In the genomic region with DNA sequence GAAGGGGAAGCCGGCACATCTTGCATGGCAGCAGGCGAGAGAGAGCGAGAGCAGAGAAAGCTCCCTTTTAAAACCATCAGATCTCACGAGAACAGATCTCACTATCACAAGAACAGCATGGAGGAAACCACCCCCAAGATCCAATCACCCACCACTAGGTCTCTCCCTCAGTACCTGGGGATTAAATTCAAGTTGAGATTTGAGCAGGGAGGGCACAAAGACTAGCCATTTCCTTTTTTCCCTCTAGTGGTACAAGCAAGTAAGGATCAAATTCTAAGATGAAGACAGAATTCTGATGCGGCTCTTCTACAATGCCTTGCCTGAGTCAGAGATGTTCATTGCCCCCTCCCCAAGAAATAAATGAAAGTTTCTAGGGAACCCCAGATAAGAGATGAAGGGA, we compare ENCODE assay signal across 10 cellular contexts. TPM values are rescaled to one million over a fixed set of nuclear protein-coding genes. Genes with fewer than 3 reads are reported as not detected.
A peak's percentile ranks its signal among the peaks of the same experiment; 100 is the strongest.
DNase-seq lines count a peak whose midpoint lies in the region; ATAC-seq, FAIRE-seq and TF ChIP-seq lines count a peak whose summit lies in the region.
"Had no signal": no experiment of that assay in that cellular context is flagged by ENCODE, and none has a peak within 500 bp of the region (broad histone marks: within the 10 kb centered on the region; RNA-seq: fewer than 3 reads in every experiment).

No MANE protein-coding gene starts in this region.

- H3K27me3 ChIP-seq in CD4-positive, alpha-beta T cell (ENCODE audit: control insufficient read depth, insufficient read depth, low read length), result no peaks in the 10 kb centered on the region

- FAIRE-seq in GM19239 (lab: Jason Lieb, UNC), result no peak

- H3K9me3 Mint-ChIP-seq in CD4-positive, alpha-beta T cell, result no peaks in the 10 kb centered on the region
- H3K9me3 Mint-ChIP-seq in WTC11, result no peaks in the 10 kb centered on the region

- no peak for DNase-seq in CD4-positive, alpha-beta T cell
- DNase-seq in WTC11 (ENCODE audit: low spot score) (no peak), iPS-NIHi11 (ENCODE audit: low spot score) (peak; percentile 43), DMS79 treated with DMSO at 0.1 percent for 48 hours (lab: John Stamatoyannopoulos, UW) (no peak), omental fat pad (ENCODE audit: low spot score) (no peak), GM19239 (ENCODE audit: insufficient read length, low spot score) (no peak)
- DNase-seq in stimulated activated CD4-positive, alpha-beta T cell treated with anti-CD3 and anti-CD28 coated beads, Interleukin-2, amount 100 ng/mL, for 24 hours, result no peak
- DNase-seq: nucleus accumbens had no signal

- peak; percentile 56 for TF ChIP-seq CTCF in CD4-positive, alpha-beta T cell (IDR thresholded peaks at IDR 0.05)
- TF ChIP-seq CTCF in WTC11 (IDR thresholded peaks at IDR 0.05) (no peak), omental fat pad (IDR thresholded peaks at IDR 0.05) (no peak)

- H3K4me3 Mint-ChIP-seq in CD4-positive, alpha-beta T cell, result no peak overlapping the region
- H3K4me3 Mint-ChIP-seq in WTC11, result no peak overlapping the region
- H3K4me3 Mint-ChIP-seq: T-helper 1 cell treated with Interleukin-12 subunit alpha and Interleukin-12 subunit beta and Interleukin-4 antibody, amounts not matched to agents 30 μg/mL and 1 μg/mL, for 36 hours had no signal

- no peak overlapping the region for H3K27ac Mint-ChIP-seq in CD4-positive, alpha-beta T cell
- H3K27ac Mint-ChIP-seq in WTC11, result no peak overlapping the region
- H3K27ac Mint-ChIP-seq: T-helper 1 cell treated with Interleukin-12 subunit alpha and Interleukin-12 subunit beta and Interleukin-4 antibody, amounts not matched to agents 30 μg/mL and 1 μg/mL, for 36 hours had no signal

- no peaks in the 10 kb centered on the region for H3K9me3 ChIP-seq in CD4-positive, alpha-beta T cell (ENCODE audit: control insufficient read depth, low read length)

- intact Hi-C loops in CD4-positive, alpha-beta T cell (cut with DNase I, micrococcal nuclease), result loop anchor here (5.0 kb wide), 3 partner anchors 34 to 164 kb away; partner anchors contain the start of gene ANKRD44 (in 1 of the 2)

- H3K27ac ChIP-seq in CD4-positive, alpha-beta T cell (ENCODE audit: low read depth, low read length), result no peak overlapping the region

- no peaks in the 10 kb centered on the region for H3K27me3 Mint-ChIP-seq in CD4-positive, alpha-beta T cell
- H3K27me3 Mint-ChIP-seq in WTC11 (ENCODE audit: low read depth), result peaks cover 96% of the 10 kb centered on the region

- no peaks in the 10 kb centered on the region for H3K36me3 Mint-ChIP-seq in CD4-positive, alpha-beta T cell (ENCODE audit: low read depth)
- no peaks in the 10 kb centered on the region for H3K36me3 Mint-ChIP-seq in WTC11

- ATAC-seq in CD4-positive, alpha-beta T cell (ENCODE audit: poor library complexity), result peak; percentile 78
- ATAC-seq in GM18867 (IDR thresholded peaks at IDR 0.05; ENCODE audit: unreplicated experiment) (peak; percentile 53), WTC11 (peak; percentile 89), omental fat pad (ENCODE audit: low FRiP score) (no peak)

- POLR2A ChIA-PET in CD4-positive, alpha-beta T cell (lab: Charles Lee), result no interaction called here
- POLR2A ChIA-PET in WTC11 (lab: Charles Lee), result no interaction called here

- CTCF ChIA-PET in CD4-positive, alpha-beta T cell (lab: Charles Lee), result interaction anchor here (1.9 to 2.1 kb wide), 2 partner anchors 8 to 243 kb away, joined by 4 to 7 read pairs; no protein-coding TSS in a partner anchor
- CTCF ChIA-PET in WTC11 (lab: Charles Lee), result interaction anchor here (1.2 kb wide), 1 partner anchor 46 kb away, joined by 3 read pairs; no protein-coding TSS in a partner anchor

- peaks cover 27% of the 10 kb centered on the region for H3K4me1 Mint-ChIP-seq in CD4-positive, alpha-beta T cell (ENCODE audit: low read depth)
- H3K4me1 Mint-ChIP-seq in WTC11, result peaks cover 5% of the 10 kb centered on the region; the same call in 1 of the 2 replicates

TF ChIP-seq in WTC11, 78 proteins besides CTCF, POLR2A, EP300 and RAD21:
- TF ChIP-seq TCF7 (CRISPR knock-in tag; IDR thresholded peaks at IDR 0.05; ENCODE audit: low read depth) (no peak), ZNF317 (CRISPR knock-in tag; IDR thresholded peaks at IDR 0.05; ENCODE audit: borderline replicate concordance, low read depth) (no peak), E2F5 (CRISPR knock-in tag; IDR thresholded peaks at IDR 0.05) (no peak), ELF4 (CRISPR knock-in tag; IDR thresholded peaks at IDR 0.05; ENCODE audit: low read depth) (no peak), RELA (CRISPR knock-in tag; IDR thresholded peaks at IDR 0.05; ENCODE audit: borderline replicate concordance) (no peak), RORB (CRISPR knock-in tag; IDR thresholded peaks at IDR 0.05) (no peak), PRRX2 (CRISPR knock-in tag; IDR thresholded peaks at IDR 0.05) (no peak), SMAD4 (CRISPR knock-in tag; IDR thresholded peaks at IDR 0.05) (no peak), E2F1 (CRISPR knock-in tag; IDR thresholded peaks at IDR 0.05) (no peak), ZNF425 (CRISPR knock-in tag; conservative IDR thresholded peaks at IDR 0.05) (no peak), GRHL2 (CRISPR knock-in tag; IDR thresholded peaks at IDR 0.05; ENCODE audit: insufficient replicate concordance, severe bottlenecking) (no peak), SOX15 (CRISPR knock-in tag; IDR thresholded peaks at IDR 0.05) (no peak), NR1H2 (CRISPR knock-in tag; IDR thresholded peaks at IDR 0.05) (no peak), OVOL2 (CRISPR knock-in tag; IDR thresholded peaks at IDR 0.05; ENCODE audit: borderline replicate concordance) (no peak), NFYB (CRISPR knock-in tag; conservative IDR thresholded peaks at IDR 0.05; ENCODE audit: low read depth) (no peak)
- TF ChIP-seq, protein P1, sequence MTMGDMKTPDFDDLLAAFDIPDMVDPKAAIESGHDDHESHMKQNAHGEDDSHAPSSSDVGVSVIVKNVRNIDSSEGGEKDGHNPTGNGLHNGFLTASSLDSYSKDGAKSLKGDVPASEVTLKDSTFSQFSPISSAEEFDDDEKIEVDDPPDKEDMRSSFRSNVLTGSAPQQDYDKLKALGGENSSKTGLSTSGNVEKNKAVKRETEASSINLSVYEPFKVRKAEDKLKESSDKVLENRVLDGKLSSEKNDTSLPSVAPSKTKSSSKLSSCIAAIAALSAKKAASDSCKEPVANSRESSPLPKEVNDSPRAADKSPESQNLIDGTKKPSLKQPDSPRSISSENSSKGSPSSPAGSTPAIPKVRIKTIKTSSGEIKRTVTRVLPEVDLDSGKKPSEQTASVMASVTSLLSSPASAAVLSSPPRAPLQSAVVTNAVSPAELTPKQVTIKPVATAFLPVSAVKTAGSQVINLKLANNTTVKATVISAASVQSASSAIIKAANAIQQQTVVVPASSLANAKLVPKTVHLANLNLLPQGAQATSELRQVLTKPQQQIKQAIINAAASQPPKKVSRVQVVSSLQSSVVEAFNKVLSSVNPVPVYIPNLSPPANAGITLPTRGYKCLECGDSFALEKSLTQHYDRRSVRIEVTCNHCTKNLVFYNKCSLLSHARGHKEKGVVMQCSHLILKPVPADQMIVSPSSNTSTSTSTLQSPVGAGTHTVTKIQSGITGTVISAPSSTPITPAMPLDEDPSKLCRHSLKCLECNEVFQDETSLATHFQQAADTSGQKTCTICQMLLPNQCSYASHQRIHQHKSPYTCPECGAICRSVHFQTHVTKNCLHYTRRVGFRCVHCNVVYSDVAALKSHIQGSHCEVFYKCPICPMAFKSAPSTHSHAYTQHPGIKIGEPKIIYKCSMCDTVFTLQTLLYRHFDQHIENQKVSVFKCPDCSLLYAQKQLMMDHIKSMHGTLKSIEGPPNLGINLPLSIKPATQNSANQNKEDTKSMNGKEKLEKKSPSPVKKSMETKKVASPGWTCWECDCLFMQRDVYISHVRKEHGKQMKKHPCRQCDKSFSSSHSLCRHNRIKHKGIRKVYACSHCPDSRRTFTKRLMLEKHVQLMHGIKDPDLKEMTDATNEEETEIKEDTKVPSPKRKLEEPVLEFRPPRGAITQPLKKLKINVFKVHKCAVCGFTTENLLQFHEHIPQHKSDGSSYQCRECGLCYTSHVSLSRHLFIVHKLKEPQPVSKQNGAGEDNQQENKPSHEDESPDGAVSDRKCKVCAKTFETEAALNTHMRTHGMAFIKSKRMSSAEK (CRISPR knock-in tag; IDR thresholded peaks at IDR 0.05; ENCODE audit: borderline replicate concordance), result no peak

RNA-seq across cellular contexts. Expression of gene ANKRD44, which starts 45.6 kb away (rescaled TPM):
- 100 to 1,000 TPM; 170 to 186 TPM for total RNA-seq in CD4-positive, alpha-beta T cell
- total RNA-seq in WTC11 (2021) (0.68 to 0.85 TPM (median 0.71 TPM) in 3 replicates), omental fat pad (10 to 100 TPM; 18.4 to 56.3 (median 30.1) TPM)

Comparison
In these comparisons a context has a peak if more than half of its experiments do, and no peak if none do; other contexts are left out.
1. RNA of gene ANKRD44, which starts 45.6 kb away (total RNA-seq): 170 to 186 TPM in CD4-positive, alpha-beta T cell and 18.4 to 56.3 TPM in omental fat pad; 0.68 to 0.85 TPM in WTC11; every median in the first group is over 10 times any median in the second.